In the genomic region with DNA sequence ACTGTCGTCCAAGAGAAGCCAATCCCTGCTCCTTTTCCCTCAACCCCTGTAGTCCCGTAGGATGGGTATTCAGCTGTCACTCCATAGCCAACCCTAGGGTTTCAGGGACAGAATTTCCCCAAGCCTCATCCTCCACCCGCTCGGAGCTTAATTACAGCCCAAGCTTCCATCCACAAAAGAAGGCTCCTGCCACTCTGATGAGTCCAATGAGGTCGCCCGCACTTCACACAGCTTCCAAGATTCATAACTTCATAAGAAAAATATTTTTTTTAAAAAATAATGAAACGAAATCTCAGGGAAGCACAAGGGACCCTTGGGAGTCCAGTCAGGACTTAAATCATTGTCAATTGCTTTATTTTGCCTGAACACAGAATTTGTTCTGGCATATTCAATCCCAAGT, we compare ENCODE assay signal across 29 cellular contexts.
DNase-seq lines count a peak whose midpoint lies in the region; ATAC-seq and TF ChIP-seq lines count a peak whose summit lies in the region.
"Had no signal": no experiment of that assay in that cellular context is flagged by ENCODE, and none has a peak within 500 bp of the region (broad histone marks: within the 10 kb centered on the region; RNA-seq: fewer than 3 reads in every experiment).

No MANE protein-coding gene starts in this region.

- H3K4me1 ChIP-seq in adrenal gland (replicated peaks in 1 of 2) = peaks cover 8 to 35% of the 10 kb centered on the region in 2 donors
- peaks cover 11 to 33% of the 10 kb centered on the region in 2 donors for H3K4me1 ChIP-seq in naive thymus-derived CD4-positive, alpha-beta T cell (ENCODE audit: control insufficient read depth in 2 of 2, insufficient read depth in 2 of 2, low read length in 2 of 2)
- peaks cover 60 to 76% of the 10 kb centered on the region in 2 donors for H3K4me1 ChIP-seq in thyroid gland
- H3K4me1 ChIP-seq: prostate gland had no signal

- H3K27me3 Mint-ChIP-seq in HFFc6 (ENCODE audit: insufficient read depth) = no peaks in the 10 kb centered on the region; the same call in 1 of the 2 replicates
- peaks cover 0 to 60% (median 0%) of the 10 kb centered on the region in 5 donors for H3K27me3 Mint-ChIP-seq in naive thymus-derived CD4-positive, alpha-beta T cell
- H3K27me3 Mint-ChIP-seq in stimulated activated naive B cell treated with anti-CD40 and anti-IgM and Interleukin-4, amounts not matched to agents 10 μg/mL and 1 μg/mL and 100 μg/mL, for 72 hours = no peaks in the 10 kb centered on the region
- H3K27me3 Mint-ChIP-seq: memory B cell had no signal

- H3K27ac ChIP-seq in adrenal gland = peak overlapping the region in 4 of 5 donors; percentile 2 to 68 (median 41)
- no peak overlapping the region for H3K27ac ChIP-seq in naive thymus-derived CD4-positive, alpha-beta T cell (ENCODE audit: low read depth, low read length)
- peak overlapping the region; percentile 77 to 87 (median 81) for H3K27ac ChIP-seq in thyroid gland
- H3K27ac ChIP-seq: neutrophil, prostate gland, upper lobe of right lung had no signal

- H3K36me3 ChIP-seq in adrenal gland (replicated peaks in 1 of 2) (no peaks in the 10 kb centered on the region), thyroid gland (no peaks in the 10 kb centered on the region)
- no peaks in the 10 kb centered on the region for H3K36me3 ChIP-seq in naive thymus-derived CD4-positive, alpha-beta T cell (ENCODE audit: control insufficient read depth in 2 of 3, insufficient read depth in 3 of 3, low read length in 3 of 3)
- H3K36me3 ChIP-seq: ascending aorta, neutrophil, prostate gland, upper lobe of right lung had no signal

- POLR2A ChIA-PET in naive thymus-derived CD4-positive, alpha-beta T cell (lab: Charles Lee) = no interaction called here

- 80 to 90% (median 88%) methylated on average over 7 of the region's 7 CpGs for WGBS in adrenal gland, 4 donors
- 72 to 74% methylated on average over 7 of the region's 7 CpGs for WGBS in thyroid gland, 2 donors

- H3K9me3 Mint-ChIP-seq in HFFc6 = no peaks in the 10 kb centered on the region
- H3K9me3 Mint-ChIP-seq in naive thymus-derived CD4-positive, alpha-beta T cell = no peaks in the 10 kb centered on the region
- peaks cover 0 to 3% of the 10 kb centered on the region in 2 donors for H3K9me3 Mint-ChIP-seq in stimulated activated naive B cell treated with anti-CD40 and anti-IgM and Interleukin-4, amounts not matched to agents 10 μg/mL and 1 μg/mL and 100 μg/mL, for 72 hours
- H3K9me3 Mint-ChIP-seq: activated CD4-positive, alpha-beta memory T cell treated with anti-CD3 and anti-CD28 coated beads, Interleukin-2, amount 10 ng/mL, durations not matched to agents 7 days and 5 days; activated naive CD4-positive, alpha-beta T cell treated with anti-CD3 and anti-CD28 coated beads, Interleukin-2, amount 10 ng/mL, durations not matched to agents 7 days and 5 days; endodermal cell; immature natural killer cell had no signal

- no peak overlapping the region for H3K4me3 ChIP-seq in adrenal gland
- H3K4me3 ChIP-seq in naive thymus-derived CD4-positive, alpha-beta T cell (ENCODE audit: low read length) = no peak overlapping the region
- H3K4me3 ChIP-seq in thyroid gland (replicated peaks in 1 of 3) = no peak overlapping the region
- H3K4me3 ChIP-seq: ascending aorta, prostate gland, upper lobe of right lung had no signal

- H3K4me1 Mint-ChIP-seq in HFFc6 (ENCODE audit: low read depth) = peaks cover 49% of the 10 kb centered on the region
- H3K4me1 Mint-ChIP-seq in naive thymus-derived CD4-positive, alpha-beta T cell = peaks cover 23 to 63% (median 39%) of the 10 kb centered on the region in 7 donors
- H3K4me1 Mint-ChIP-seq in stimulated activated naive B cell treated with anti-CD40 and anti-IgM and Interleukin-4, amounts not matched to agents 10 μg/mL and 1 μg/mL and 100 μg/mL, for 72 hours = peaks cover 46 to 72% of the 10 kb centered on the region in 2 donors

- H3K9me3 ChIP-seq in adrenal gland (replicated peaks in 1 of 3) (no peaks in the 10 kb centered on the region), thyroid gland (no peaks in the 10 kb centered on the region)
- H3K9me3 ChIP-seq in naive thymus-derived CD4-positive, alpha-beta T cell (ENCODE audit: control insufficient read depth in 2 of 3, low read length in 3 of 3) = no peaks in the 10 kb centered on the region
- H3K9me3 ChIP-seq: ascending aorta, neutrophil, prostate gland, upper lobe of right lung had no signal

- no peak for TF ChIP-seq CTCF in HFFc6 (IDR thresholded peaks at IDR 0.05)
- TF ChIP-seq CTCF in adrenal gland (IDR thresholded peaks at IDR 0.05) = no peak
- TF ChIP-seq CTCF in thyroid gland (IDR thresholded peaks at IDR 0.05) = no peak

- no peak overlapping the region for H3K4me3 Mint-ChIP-seq in HFFc6
- peak overlapping the region in 2 of 10 donors; percentile 10 to 53 for H3K4me3 Mint-ChIP-seq in naive thymus-derived CD4-positive, alpha-beta T cell
- no peak overlapping the region for H3K4me3 Mint-ChIP-seq in stimulated activated naive B cell treated with anti-CD40 and anti-IgM and Interleukin-4, amounts not matched to agents 10 μg/mL and 1 μg/mL and 100 μg/mL, for 72 hours
- H3K4me3 Mint-ChIP-seq: activated CD4-positive, alpha-beta memory T cell treated with anti-CD3 and anti-CD28 coated beads, Interleukin-2, amount 10 ng/mL, durations not matched to agents 7 days and 5 days; activated naive CD4-positive, alpha-beta T cell treated with anti-CD3 and anti-CD28 coated beads, Interleukin-2, amount 10 ng/mL, durations not matched to agents 7 days and 5 days; endodermal cell; stimulated activated naive CD8-positive, alpha-beta T cell treated with anti-CD3 and anti-CD28 coated beads, Interleukin-15, amount 100 ng/mL, for 72 hours had no signal

- intact Hi-C loops in adrenal gland (cut with DNase I) = no loop called here
- intact Hi-C loops in naive thymus-derived CD4-positive, alpha-beta T cell (cut with micrococcal nuclease) = no loop called here
- intact Hi-C loops in thyroid gland (cut with DNase I) = no loop called here

- peak overlapping the region; percentile 76; the same call in 1 of the 2 replicates for H3K27ac Mint-ChIP-seq in HFFc6
- H3K27ac Mint-ChIP-seq in naive thymus-derived CD4-positive, alpha-beta T cell = peak overlapping the region in 7 of 9 donors; percentile 29 to 83 (median 53)
- no peak overlapping the region for H3K27ac Mint-ChIP-seq in stimulated activated naive B cell treated with anti-CD40 and anti-IgM and Interleukin-4, amounts not matched to agents 10 μg/mL and 1 μg/mL and 100 μg/mL, for 72 hours
- H3K27ac Mint-ChIP-seq: activated CD4-positive, alpha-beta memory T cell treated with anti-CD3 and anti-CD28 coated beads, Interleukin-2, amount 10 ng/mL, durations not matched to agents 7 days and 5 days; endodermal cell; memory B cell; stimulated activated naive CD8-positive, alpha-beta T cell treated with anti-CD3 and anti-CD28 coated beads, Interleukin-15, amount 100 ng/mL, for 72 hours had no signal

- H3K36me3 Mint-ChIP-seq in HFFc6 (ENCODE audit: low read depth) = peaks cover 4% of the 10 kb centered on the region; the same call in 1 of the 2 replicates
- peaks cover 0 to 15% (median 0%) of the 10 kb centered on the region in 5 donors for H3K36me3 Mint-ChIP-seq in naive thymus-derived CD4-positive, alpha-beta T cell
- peaks cover 3 to 4% of the 10 kb centered on the region in 2 donors for H3K36me3 Mint-ChIP-seq in stimulated activated naive B cell treated with anti-CD40 and anti-IgM and Interleukin-4, amounts not matched to agents 10 μg/mL and 1 μg/mL and 100 μg/mL, for 72 hours
- H3K36me3 Mint-ChIP-seq: immature natural killer cell, memory B cell had no signal

- H3K27me3 ChIP-seq in adrenal gland (no peaks in the 10 kb centered on the region), thyroid gland (no peaks in the 10 kb centered on the region)
- no peaks in the 10 kb centered on the region for H3K27me3 ChIP-seq in naive thymus-derived CD4-positive, alpha-beta T cell (ENCODE audit: control insufficient read depth in 2 of 2, insufficient read depth in 2 of 2, low read length in 2 of 2)
- H3K27me3 ChIP-seq: ascending aorta, upper lobe of right lung had no signal

- TF ChIP-seq POLR2A in adrenal gland (IDR thresholded peaks at IDR 0.05) (no peak), thyroid gland (IDR thresholded peaks at IDR 0.05) (no peak)

- ATAC-seq in naive thymus-derived CD4-positive, alpha-beta T cell = no peak
- no peak for ATAC-seq in stimulated activated naive B cell treated with anti-CD40 and anti-IgM and Interleukin-4, amounts not matched to agents 10 μg/mL and 1 μg/mL and 100 μg/mL, for 72 hours (replicated peaks)
- ATAC-seq: left colon; stimulated activated naive CD8-positive, alpha-beta T cell treated with anti-CD3 and anti-CD28 coated beads, Interleukin-15, amount 100 ng/mL, for 72 hours; upper lobe of right lung had no signal

- DNase-seq in HFFc6 (no peak), adrenal gland (no peak), thyroid gland (no peak), C1 segment of cervical spinal cord (lab: John Stamatoyannopoulos, UW) (no peak), MV-4-11 (lab: John Stamatoyannopoulos, UW) (no peak)
- DNase-seq in naive thymus-derived CD4-positive, alpha-beta T cell = no peak
- DNase-seq in activated CD4-positive, alpha-beta T cell treated with anti-CD3 and anti-CD28 coated beads for 48 hours = no peak
- no peak for DNase-seq in stimulated activated naive B cell treated with anti-CD40 and anti-IgM and Interleukin-4, amounts not matched to agents 10 μg/mL and 1 μg/mL and 100 μg/mL, for 72 hours
- DNase-seq: activated CD4-positive, alpha-beta memory T cell treated with anti-CD3 and anti-CD28 coated beads, Interleukin-2, amount 10 ng/mL, durations not matched to agents 7 days and 5 days; activated CD4-positive, CD25-positive, alpha-beta regulatory T cell treated with anti-CD3 and anti-CD28 coated beads, Interleukin-2, amount 50 U/mL, for 72 hours; activated CD8-positive, alpha-beta memory T cell treated with anti-CD3 and anti-CD28 coated beads, Interleukin-2, amount 50 U/mL, for 48 hours; activated naive CD4-positive, alpha-beta T cell treated with anti-CD3 and anti-CD28 coated beads, Interleukin-2, amount 10 ng/mL, durations not matched to agents 7 days and 5 days; central memory CD4-positive, alpha-beta T cell; endodermal cell; hypothalamus; immature natural killer cell; left colon; NCI-H1105 treated with DMSO at 0.1 percent for 48 hours; NCI-H2029; NCI-H2227 treated with DMSO at 0.1 percent for 48 hours; NCI-H69; RPMI8226; stimulated activated naive CD8-positive, alpha-beta T cell treated with anti-CD3 and anti-CD28 coated beads, Interleukin-15, amount 100 ng/mL, for 72 hours; T-helper 2 cell; upper lobe of right lung had no signal

- CTCF ChIA-PET in naive thymus-derived CD4-positive, alpha-beta T cell (lab: Charles Lee) = no interaction called here
